ENCODE assay signal across 1 cellular context in genomic region chr16:81516478-81517149, GRCh38.
TF ChIP-seq lines count a peak whose summit lies in the region.

No MANE protein-coding gene starts in this region.

TF ChIP-seq in SK-N-SH treated with all-trans-retinoic acid at 6 μM for 48 hours, 23 proteins besides CTCF, POLR2A, EP300 and RAD21 (continued from another document):
- TF ChIP-seq ZNF8 (CRISPR knock-in tag; IDR thresholded peaks at IDR 0.05) = no peak
